1 cellular context compared by ENCODE assay signal in the genomic region with DNA sequence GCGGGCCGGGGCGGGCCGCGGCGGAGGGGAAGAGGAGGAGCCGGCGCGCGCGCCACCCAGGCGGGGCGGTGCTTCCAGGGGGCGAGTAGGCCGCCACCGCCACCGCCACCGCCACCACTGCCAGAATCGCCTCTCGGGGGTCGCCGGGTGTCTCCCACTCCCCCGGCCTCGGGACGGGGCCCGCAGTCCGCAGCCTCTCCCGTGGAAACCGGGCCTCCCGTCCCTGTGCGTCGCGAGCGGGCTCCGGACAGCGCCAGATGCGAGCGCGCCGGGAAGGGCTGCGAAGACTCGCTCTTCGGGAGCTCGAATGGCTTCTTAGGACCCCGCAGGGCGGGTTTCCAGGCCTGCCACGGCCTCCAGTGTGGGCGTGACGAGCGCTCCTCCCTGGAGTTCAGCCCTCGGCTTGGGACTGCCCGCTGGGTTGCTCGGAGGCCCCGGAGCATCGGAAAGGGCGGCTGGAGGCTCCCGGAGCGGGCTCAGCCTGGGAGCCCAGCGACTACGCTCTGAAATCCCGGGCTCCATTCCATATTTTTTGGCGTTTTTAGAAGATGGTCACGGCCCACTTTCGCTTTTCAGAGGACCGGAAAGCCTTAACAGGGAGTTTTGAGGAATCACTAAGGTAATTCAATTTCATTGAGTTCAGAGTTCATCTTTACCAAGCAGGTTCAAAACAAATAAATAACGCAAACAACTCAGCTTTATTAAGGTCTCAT.
TF ChIP-seq lines count a peak whose summit lies in the region.

No MANE protein-coding gene starts in this region.

TF ChIP-seq in K562, 482 proteins besides CTCF, POLR2A, EP300 and RAD21 (continued from another document and continues in another):
- TF ChIP-seq, protein P1, sequence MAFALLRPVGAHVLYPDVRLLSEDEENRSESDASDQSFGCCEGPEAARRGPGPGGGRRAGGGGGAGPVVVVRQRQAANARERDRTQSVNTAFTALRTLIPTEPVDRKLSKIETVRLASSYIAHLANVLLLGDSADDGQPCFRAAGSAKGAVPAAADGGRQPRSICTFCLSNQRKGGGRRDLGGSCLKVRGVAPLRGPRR (CRISPR knock-in tag; IDR thresholded peaks at IDR 0.05) = no peak
- no peak for TF ChIP-seq NCOA6 (IDR thresholded peaks at IDR 0.05)
- TF ChIP-seq TEAD4 (IDR thresholded peaks at IDR 0.05; ENCODE audit: low read length) = peak; percentile 36; the same call in 1 of the 2 replicates
- no peak for TF ChIP-seq TEAD4 (CRISPR knock-in tag; IDR thresholded peaks at IDR 0.05; ENCODE audit: borderline replicate concordance)
- TF ChIP-seq CREB1 (IDR thresholded peaks at IDR 0.05) = peak; percentile 12; the same call in 1 of the 2 replicates
- TF ChIP-seq CREB1 (CRISPR knock-in tag; IDR thresholded peaks at IDR 0.05) = peak; percentile 71; the same call in 1 of the 2 replicates
- no peak for TF ChIP-seq SRSF9 (IDR thresholded peaks at IDR 0.05; ENCODE audit: borderline replicate concordance, low read depth, low read length)
- TF ChIP-seq, protein P2, sequence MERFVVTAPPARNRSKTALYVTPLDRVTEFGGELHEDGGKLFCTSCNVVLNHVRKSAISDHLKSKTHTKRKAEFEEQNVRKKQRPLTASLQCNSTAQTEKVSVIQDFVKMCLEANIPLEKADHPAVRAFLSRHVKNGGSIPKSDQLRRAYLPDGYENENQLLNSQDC (CRISPR knock-in tag; IDR thresholded peaks at IDR 0.05) = no peak
- TF ChIP-seq POLR2G (IDR thresholded peaks at IDR 0.05; ENCODE audit: low read depth, low read length) = peak; percentile 98
- TF ChIP-seq, protein P3, sequence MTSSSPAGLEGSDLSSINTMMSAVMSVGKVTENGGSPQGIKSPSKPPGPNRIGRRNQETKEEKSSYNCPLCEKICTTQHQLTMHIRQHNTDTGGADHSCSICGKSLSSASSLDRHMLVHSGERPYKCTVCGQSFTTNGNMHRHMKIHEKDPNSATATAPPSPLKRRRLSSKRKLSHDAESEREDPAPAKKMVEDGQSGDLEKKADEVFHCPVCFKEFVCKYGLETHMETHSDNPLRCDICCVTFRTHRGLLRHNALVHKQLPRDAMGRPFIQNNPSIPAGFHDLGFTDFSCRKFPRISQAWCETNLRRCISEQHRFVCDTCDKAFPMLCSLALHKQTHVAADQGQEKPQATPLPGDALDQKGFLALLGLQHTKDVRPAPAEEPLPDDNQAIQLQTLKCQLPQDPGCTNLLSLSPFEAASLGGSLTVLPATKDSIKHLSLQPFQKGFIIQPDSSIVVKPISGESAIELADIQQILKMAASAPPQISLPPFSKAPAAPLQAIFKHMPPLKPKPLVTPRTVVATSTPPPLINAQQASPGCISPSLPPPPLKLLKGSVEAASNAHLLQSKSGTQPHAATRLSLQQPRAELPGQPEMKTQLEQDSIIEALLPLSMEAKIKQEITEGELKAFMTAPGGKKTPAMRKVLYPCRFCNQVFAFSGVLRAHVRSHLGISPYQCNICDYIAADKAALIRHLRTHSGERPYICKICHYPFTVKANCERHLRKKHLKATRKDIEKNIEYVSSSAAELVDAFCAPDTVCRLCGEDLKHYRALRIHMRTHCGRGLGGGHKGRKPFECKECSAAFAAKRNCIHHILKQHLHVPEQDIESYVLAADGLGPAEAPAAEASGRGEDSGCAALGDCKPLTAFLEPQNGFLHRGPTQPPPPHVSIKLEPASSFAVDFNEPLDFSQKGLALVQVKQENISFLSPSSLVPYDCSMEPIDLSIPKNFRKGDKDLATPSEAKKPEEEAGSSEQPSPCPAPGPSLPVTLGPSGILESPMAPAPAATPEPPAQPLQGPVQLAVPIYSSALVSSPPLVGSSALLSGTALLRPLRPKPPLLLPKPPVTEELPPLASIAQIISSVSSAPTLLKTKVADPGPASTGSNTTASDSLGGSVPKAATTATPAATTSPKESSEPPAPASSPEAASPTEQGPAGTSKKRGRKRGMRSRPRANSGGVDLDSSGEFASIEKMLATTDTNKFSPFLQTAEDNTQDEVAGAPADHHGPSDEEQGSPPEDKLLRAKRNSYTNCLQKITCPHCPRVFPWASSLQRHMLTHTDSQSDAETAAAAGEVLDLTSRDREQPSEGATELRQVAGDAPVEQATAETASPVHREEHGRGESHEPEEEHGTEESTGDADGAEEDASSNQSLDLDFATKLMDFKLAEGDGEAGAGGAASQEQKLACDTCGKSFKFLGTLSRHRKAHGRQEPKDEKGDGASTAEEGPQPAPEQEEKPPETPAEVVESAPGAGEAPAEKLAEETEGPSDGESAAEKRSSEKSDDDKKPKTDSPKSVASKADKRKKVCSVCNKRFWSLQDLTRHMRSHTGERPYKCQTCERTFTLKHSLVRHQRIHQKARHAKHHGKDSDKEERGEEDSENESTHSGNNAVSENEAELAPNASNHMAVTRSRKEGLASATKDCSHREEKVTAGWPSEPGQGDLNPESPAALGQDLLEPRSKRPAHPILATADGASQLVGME (CRISPR knock-in tag; IDR thresholded peaks at IDR 0.05) = no peak
- TF ChIP-seq, protein P4, sequence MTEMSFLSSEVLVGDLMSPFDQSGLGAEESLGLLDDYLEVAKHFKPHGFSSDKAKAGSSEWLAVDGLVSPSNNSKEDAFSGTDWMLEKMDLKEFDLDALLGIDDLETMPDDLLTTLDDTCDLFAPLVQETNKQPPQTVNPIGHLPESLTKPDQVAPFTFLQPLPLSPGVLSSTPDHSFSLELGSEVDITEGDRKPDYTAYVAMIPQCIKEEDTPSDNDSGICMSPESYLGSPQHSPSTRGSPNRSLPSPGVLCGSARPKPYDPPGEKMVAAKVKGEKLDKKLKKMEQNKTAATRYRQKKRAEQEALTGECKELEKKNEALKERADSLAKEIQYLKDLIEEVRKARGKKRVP (CRISPR knock-in tag; IDR thresholded peaks at IDR 0.05) = no peak
- TF ChIP-seq HNRNPK (IDR thresholded peaks at IDR 0.05; ENCODE audit: low read depth, low read length, poor library complexity, severe bottlenecking) = no peak
- TF ChIP-seq, protein P5, sequence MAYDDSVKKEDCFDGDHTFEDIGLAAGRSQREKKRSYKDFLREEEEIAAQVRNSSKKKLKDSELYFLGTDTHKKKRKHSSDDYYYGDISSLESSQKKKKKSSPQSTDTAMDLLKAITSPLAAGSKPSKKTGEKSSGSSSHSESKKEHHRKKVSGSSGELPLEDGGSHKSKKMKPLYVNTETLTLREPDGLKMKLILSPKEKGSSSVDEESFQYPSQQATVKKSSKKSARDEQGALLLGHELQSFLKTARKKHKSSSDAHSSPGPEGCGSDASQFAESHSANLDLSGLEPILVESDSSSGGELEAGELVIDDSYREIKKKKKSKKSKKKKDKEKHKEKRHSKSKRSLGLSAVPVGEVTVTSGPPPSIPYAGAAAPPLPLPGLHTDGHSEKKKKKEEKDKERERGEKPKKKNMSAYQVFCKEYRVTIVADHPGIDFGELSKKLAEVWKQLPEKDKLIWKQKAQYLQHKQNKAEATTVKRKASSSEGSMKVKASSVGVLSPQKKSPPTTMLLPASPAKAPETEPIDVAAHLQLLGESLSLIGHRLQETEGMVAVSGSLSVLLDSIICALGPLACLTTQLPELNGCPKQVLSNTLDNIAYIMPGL (CRISPR knock-in tag; IDR thresholded peaks at IDR 0.05) = peak; percentile 30; the same call in 1 of the 2 replicates
- TF ChIP-seq DMBX1 (CRISPR knock-in tag; IDR thresholded peaks at IDR 0.05; ENCODE audit: borderline replicate concordance) = no peak
- TF ChIP-seq RBM22 (IDR thresholded peaks at IDR 0.05; ENCODE audit: low read depth, low read length, poor library complexity, severe bottlenecking) = no peak
- TF ChIP-seq FOXP1 (CRISPR knock-in tag; IDR thresholded peaks at IDR 0.05) = peak; percentile 47; the same call in 1 of the 2 replicates
- no peak for TF ChIP-seq ZNF174 (CRISPR knock-in tag; IDR thresholded peaks at IDR 0.05)
- TF ChIP-seq MED1 (CRISPR knock-in tag; IDR thresholded peaks at IDR 0.05; ENCODE audit: borderline replicate concordance) = no peak
- no peak for TF ChIP-seq ZKSCAN3 (CRISPR knock-in tag; IDR thresholded peaks at IDR 0.05)
- peak; percentile 41; the same call in 1 of the 2 replicates for TF ChIP-seq DPF2 (IDR thresholded peaks at IDR 0.05)
- TF ChIP-seq SRSF7 (optimal IDR thresholded peaks at IDR 0.05; ENCODE audit: low read depth, low read length) = no peak
- TF ChIP-seq GTF2A2 (tag; IDR thresholded peaks at IDR 0.05) = no peak
- TF ChIP-seq CBFA2T2 (conservative IDR thresholded peaks at IDR 0.05) = no peak
- no peak for TF ChIP-seq KDM2B (CRISPR knock-in tag; IDR thresholded peaks at IDR 0.05)
- 0 out of 2 replicates have a peak, but pooled peaks have one; percentile 10 for TF ChIP-seq RB1 (IDR thresholded peaks at IDR 0.05; ENCODE audit: low read depth)
- TF ChIP-seq, protein P6, sequence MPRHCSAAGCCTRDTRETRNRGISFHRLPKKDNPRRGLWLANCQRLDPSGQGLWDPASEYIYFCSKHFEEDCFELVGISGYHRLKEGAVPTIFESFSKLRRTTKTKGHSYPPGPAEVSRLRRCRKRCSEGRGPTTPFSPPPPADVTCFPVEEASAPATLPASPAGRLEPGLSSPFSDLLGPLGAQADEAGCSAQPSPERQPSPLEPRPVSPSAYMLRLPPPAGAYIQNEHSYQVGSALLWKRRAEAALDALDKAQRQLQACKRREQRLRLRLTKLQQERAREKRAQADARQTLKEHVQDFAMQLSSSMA (CRISPR knock-in tag; IDR thresholded peaks at IDR 0.05) = no peak
- TF ChIP-seq ZNF695 (CRISPR knock-in tag; IDR thresholded peaks at IDR 0.05) = no peak
- TF ChIP-seq POLR2AphosphoS5 (IDR thresholded peaks at IDR 0.05; ENCODE audit: control insufficient read depth, insufficient read depth, low read depth, low read length) = peak; percentile 78
- no peak for TF ChIP-seq MCM2 (IDR thresholded peaks at IDR 0.05; ENCODE audit: low read depth)
- TF ChIP-seq ZNF316 (IDR thresholded peaks at IDR 0.05) = no peak
- TF ChIP-seq CEBPG (CRISPR knock-in tag; IDR thresholded peaks at IDR 0.05) = no peak
- TF ChIP-seq CEBPG (tag; conservative IDR thresholded peaks at IDR 0.05 in 1 of 2, IDR thresholded peaks at IDR 0.05 in 1 of 2) = no peak
- TF ChIP-seq TAF7 (tag; IDR thresholded peaks at IDR 0.05) = peak; percentile 26; the same call in 1 of the 2 replicates
- peak; percentile 64 for TF ChIP-seq CREM (IDR thresholded peaks at IDR 0.05; ENCODE audit: low read depth)
- no peak for TF ChIP-seq GABPB2 (CRISPR knock-in tag; conservative IDR thresholded peaks at IDR 0.05)
- TF ChIP-seq CBX8 (IDR thresholded peaks at IDR 0.05; ENCODE audit: borderline replicate concordance, extremely low read depth, low read depth, low read length, poor library complexity, severe bottlenecking) = no peak
- TF ChIP-seq TGIF2 (CRISPR knock-in tag; IDR thresholded peaks at IDR 0.05) = no peak
- TF ChIP-seq, protein P7, sequence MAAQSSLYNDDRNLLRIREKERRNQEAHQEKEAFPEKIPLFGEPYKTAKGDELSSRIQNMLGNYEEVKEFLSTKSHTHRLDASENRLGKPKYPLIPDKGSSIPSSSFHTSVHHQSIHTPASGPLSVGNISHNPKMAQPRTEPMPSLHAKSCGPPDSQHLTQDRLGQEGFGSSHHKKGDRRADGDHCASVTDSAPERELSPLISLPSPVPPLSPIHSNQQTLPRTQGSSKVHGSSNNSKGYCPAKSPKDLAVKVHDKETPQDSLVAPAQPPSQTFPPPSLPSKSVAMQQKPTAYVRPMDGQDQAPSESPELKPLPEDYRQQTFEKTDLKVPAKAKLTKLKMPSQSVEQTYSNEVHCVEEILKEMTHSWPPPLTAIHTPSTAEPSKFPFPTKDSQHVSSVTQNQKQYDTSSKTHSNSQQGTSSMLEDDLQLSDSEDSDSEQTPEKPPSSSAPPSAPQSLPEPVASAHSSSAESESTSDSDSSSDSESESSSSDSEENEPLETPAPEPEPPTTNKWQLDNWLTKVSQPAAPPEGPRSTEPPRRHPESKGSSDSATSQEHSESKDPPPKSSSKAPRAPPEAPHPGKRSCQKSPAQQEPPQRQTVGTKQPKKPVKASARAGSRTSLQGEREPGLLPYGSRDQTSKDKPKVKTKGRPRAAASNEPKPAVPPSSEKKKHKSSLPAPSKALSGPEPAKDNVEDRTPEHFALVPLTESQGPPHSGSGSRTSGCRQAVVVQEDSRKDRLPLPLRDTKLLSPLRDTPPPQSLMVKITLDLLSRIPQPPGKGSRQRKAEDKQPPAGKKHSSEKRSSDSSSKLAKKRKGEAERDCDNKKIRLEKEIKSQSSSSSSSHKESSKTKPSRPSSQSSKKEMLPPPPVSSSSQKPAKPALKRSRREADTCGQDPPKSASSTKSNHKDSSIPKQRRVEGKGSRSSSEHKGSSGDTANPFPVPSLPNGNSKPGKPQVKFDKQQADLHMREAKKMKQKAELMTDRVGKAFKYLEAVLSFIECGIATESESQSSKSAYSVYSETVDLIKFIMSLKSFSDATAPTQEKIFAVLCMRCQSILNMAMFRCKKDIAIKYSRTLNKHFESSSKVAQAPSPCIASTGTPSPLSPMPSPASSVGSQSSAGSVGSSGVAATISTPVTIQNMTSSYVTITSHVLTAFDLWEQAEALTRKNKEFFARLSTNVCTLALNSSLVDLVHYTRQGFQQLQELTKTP (IDR thresholded peaks at IDR 0.05; ENCODE audit: low read depth in 1 of 2, partially characterized antibody in 2 of 2) = no peak
- TF ChIP-seq BMI1 (IDR thresholded peaks at IDR 0.05; ENCODE audit: low read length) = no peak
- TF ChIP-seq, protein P8, sequence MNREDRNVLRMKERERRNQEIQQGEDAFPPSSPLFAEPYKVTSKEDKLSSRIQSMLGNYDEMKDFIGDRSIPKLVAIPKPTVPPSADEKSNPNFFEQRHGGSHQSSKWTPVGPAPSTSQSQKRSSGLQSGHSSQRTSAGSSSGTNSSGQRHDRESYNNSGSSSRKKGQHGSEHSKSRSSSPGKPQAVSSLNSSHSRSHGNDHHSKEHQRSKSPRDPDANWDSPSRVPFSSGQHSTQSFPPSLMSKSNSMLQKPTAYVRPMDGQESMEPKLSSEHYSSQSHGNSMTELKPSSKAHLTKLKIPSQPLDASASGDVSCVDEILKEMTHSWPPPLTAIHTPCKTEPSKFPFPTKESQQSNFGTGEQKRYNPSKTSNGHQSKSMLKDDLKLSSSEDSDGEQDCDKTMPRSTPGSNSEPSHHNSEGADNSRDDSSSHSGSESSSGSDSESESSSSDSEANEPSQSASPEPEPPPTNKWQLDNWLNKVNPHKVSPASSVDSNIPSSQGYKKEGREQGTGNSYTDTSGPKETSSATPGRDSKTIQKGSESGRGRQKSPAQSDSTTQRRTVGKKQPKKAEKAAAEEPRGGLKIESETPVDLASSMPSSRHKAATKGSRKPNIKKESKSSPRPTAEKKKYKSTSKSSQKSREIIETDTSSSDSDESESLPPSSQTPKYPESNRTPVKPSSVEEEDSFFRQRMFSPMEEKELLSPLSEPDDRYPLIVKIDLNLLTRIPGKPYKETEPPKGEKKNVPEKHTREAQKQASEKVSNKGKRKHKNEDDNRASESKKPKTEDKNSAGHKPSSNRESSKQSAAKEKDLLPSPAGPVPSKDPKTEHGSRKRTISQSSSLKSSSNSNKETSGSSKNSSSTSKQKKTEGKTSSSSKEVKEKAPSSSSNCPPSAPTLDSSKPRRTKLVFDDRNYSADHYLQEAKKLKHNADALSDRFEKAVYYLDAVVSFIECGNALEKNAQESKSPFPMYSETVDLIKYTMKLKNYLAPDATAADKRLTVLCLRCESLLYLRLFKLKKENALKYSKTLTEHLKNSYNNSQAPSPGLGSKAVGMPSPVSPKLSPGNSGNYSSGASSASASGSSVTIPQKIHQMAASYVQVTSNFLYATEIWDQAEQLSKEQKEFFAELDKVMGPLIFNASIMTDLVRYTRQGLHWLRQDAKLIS (CRISPR knock-in tag; IDR thresholded peaks at IDR 0.05) = peak; percentile 66; the same call in 1 of the 2 replicates
